9 cellular contexts compared by ENCODE assay signal in genomic region chr6:107493158-107494057, GRCh38. TPM values are rescaled to one million over a fixed set of nuclear protein-coding genes. Genes with fewer than 3 reads are reported as not detected.
DNase-seq lines count a peak whose midpoint lies in the region; ATAC-seq and TF ChIP-seq lines count a peak whose summit lies in the region.
"Had no signal": no experiment of that assay in that cellular context is flagged by ENCODE, and none has a peak within 500 bp of the region (broad histone marks: within the 10 kb centered on the region; RNA-seq: fewer than 3 reads in every experiment).

No MANE protein-coding gene starts in this region.

- H3K36me3 ChIP-seq in Panc1 (ENCODE audit: control insufficient read depth, insufficient read depth, low read length) (no peaks in the 10 kb centered on the region), gastrocnemius medialis (no peaks in the 10 kb centered on the region)
- H3K36me3 ChIP-seq: upper lobe of right lung had no signal

- H3K4me1 ChIP-seq in Panc1 (ENCODE audit: control insufficient read depth, insufficient read depth, low read length), result peaks cover 54% of the 10 kb centered on the region
- H3K4me1 ChIP-seq in gastrocnemius medialis, result peaks cover 59 to 63% of the 10 kb centered on the region in 2 donors

- TF ChIP-seq CTCF in Panc1 (IDR thresholded peaks at IDR 0.05), result no peak
- no peak for TF ChIP-seq CTCF in gastrocnemius medialis (IDR thresholded peaks at IDR 0.05 in 4 of 5, conservative IDR thresholded peaks at IDR 0.05 in 1 of 5)

- intact Hi-C loops in Panc1 (cut with micrococcal nuclease; ENCODE audit: unreplicated experiment) (loop anchor here (5.0 kb wide), 1 partner anchor 164 kb away; no protein-coding TSS in a partner anchor), gastrocnemius medialis (cut with DNase I; ENCODE audit: low total_unique reads) (loop anchor here (1.0 to 10.0 kb wide), 7 partner anchors 34 to 1699 kb away; partner anchors contain the start of gene PDSS2)

- H3K27ac ChIP-seq in Panc1 (ENCODE audit: low read length) (peak overlapping the region; percentile 80), gastrocnemius medialis (peak overlapping the region; percentile 90 to 95 (median 92))
- H3K27ac ChIP-seq: upper lobe of right lung had no signal

- H3K9me3 ChIP-seq in Panc1 (ENCODE audit: control insufficient read depth, insufficient read depth, low read depth, low read length), result no peaks in the 10 kb centered on the region
- H3K9me3 ChIP-seq in gastrocnemius medialis, result no peaks in the 10 kb centered on the region
- H3K9me3 ChIP-seq: upper lobe of right lung had no signal

- H3K27me3 ChIP-seq in Panc1 (ENCODE audit: control insufficient read depth, insufficient read depth, low read length) (peaks cover 4% of the 10 kb centered on the region; the same call in 1 of the 2 replicates), gastrocnemius medialis (no peaks in the 10 kb centered on the region)

- POLR2A ChIA-PET in Panc1 (lab: Charles Lee), result interaction anchor here (0.5 to 0.7 kb wide), 4 partner anchors 29 to 353 kb away, joined by 3 to 10 read pairs (median 3); no protein-coding TSS in a partner anchor

- no TSS peak for BruUV-seq in Panc1 (replicated peaks; lab: Mats Ljungman, UMichigan)

- in situ Hi-C loops in Panc1 (cut with HindIII; ENCODE audit: low pct_unique_long_range_greater_than_20kb, low sequenced_read_pairs), result no loop called here
- in situ Hi-C loops in gastrocnemius medialis (cut with MboI; ENCODE audit: low sequenced_read_pairs in 4 of 4), result loop anchor here in 3 of 4 donors (10.0 to 25.0 kb wide), 2 partner anchors 161 to 169 kb away; no protein-coding TSS in a partner anchor

- no peak for ATAC-seq in Panc1
- ATAC-seq in gastrocnemius medialis, result peak; percentile 74 to 79
- ATAC-seq in GM18870 (IDR thresholded peaks at IDR 0.05; ENCODE audit: unreplicated experiment), result no peak
- ATAC-seq: upper lobe of right lung had no signal

- DNase-seq in HuH-7.5 (ENCODE audit: low spot score), result peak; percentile 64
- no peak for DNase-seq in Panc1 (ENCODE audit: low read depth, low spot score)
- DNase-seq in globus pallidus (ENCODE audit: low spot score), result peak; percentile 84
- peak; percentile 55 to 78 for DNase-seq in gastrocnemius medialis
- DNase-seq in OCI-M2 (lab: John Stamatoyannopoulos, UW; ENCODE audit: unreplicated experiment), result no peak
- DNase-seq in 8988T, result no peak
- DNase-seq in Kasumi-1 (lab: John Stamatoyannopoulos, UW), result no peak
- DNase-seq: upper lobe of right lung had no signal

- CTCF ChIA-PET in Panc1 (lab: Charles Lee), result no interaction called here

- H3K4me3 ChIP-seq in Panc1 (ENCODE audit: low read depth in 2 of 2, low read length in 2 of 2), result peak overlapping the region; percentile 75 to 78
- peak overlapping the region; percentile 69 to 94 (median 84) for H3K4me3 ChIP-seq in gastrocnemius medialis

- peak; percentile 16 to 49 for TF ChIP-seq POLR2A in gastrocnemius medialis (IDR thresholded peaks at IDR 0.05)

RNA-seq across cellular contexts. Expression of gene SOBP, which starts 3.5 kb away (rescaled TPM):
- total RNA-seq in Panc1 (2021; ENCODE audit: unreplicated experiment) (9.0 TPM), gastrocnemius medialis (10 to 100 TPM in 3 of 4 donors, 1 to 10 TPM in 1; 3.8 to 32.5 (median 19.4) TPM)
- polyA plus RNA-seq in Panc1 (2012; ENCODE audit: insufficient read length), result 10.0 TPM

RNA-seq across cellular contexts. Expression of gene PDSS2, which starts 34.0 kb away (rescaled TPM):
- 17.7 TPM for total RNA-seq in Panc1 (2021; ENCODE audit: unreplicated experiment)
- polyA plus RNA-seq in Panc1 (2012; ENCODE audit: insufficient read length), result 10.6 TPM
- total RNA-seq in gastrocnemius medialis, result 10 to 100 TPM in 2 of 4 donors, 1 to 10 TPM in 2; 6.6 to 14.3 (median 10.0) TPM

Comparison
In these comparisons a context has a peak if more than half of its experiments do, and no peak if none do; other contexts are left out.
1. DNase-seq: peak in HuH-7.5 (single experiment), globus pallidus (single experiment) and gastrocnemius medialis (2 of 2); none in Panc1 (single experiment), OCI-M2 (single experiment), 8988T (single experiment) and Kasumi-1 (0 of 2).
2. ATAC-seq: peak in gastrocnemius medialis (2 of 2); none in Panc1 (single experiment) and GM18870 (single experiment).